In genomic region chr3:107522510-107523360, GRCh38 we compare ENCODE assay signal across 8 cellular contexts. TPM values are rescaled to one million over a fixed set of nuclear protein-coding genes. Genes with fewer than 3 reads are reported as not detected.
DNase-seq lines count a peak whose midpoint lies in the region; ATAC-seq and TF ChIP-seq lines count a peak whose summit lies in the region.

BBX (plus strand) TSS chr3:107522962; CDS start chr3:107710461, 187,499 bp downstream.

- peak within 1 kb of the TSS; percentile 89 for H3K4me3 ChIP-seq in GM06990 (replicated peaks; ENCODE audit: low read depth, low read length)
- H3K4me3 ChIP-seq in SK-N-SH (ENCODE audit: low read depth in 2 of 2, low read length in 1 of 2): peak within 1 kb of the TSS; percentile 78 to 89
- peak within 1 kb of the TSS; percentile 77 to 91 for H3K4me3 ChIP-seq in gastroesophageal sphincter
- peak within 1 kb of the TSS; percentile 83 to 94 for H3K4me3 ChIP-seq in neutrophil (ENCODE audit: low read depth in 1 of 2, low read length in 1 of 2)

- peak within 1 kb of the TSS; percentile 85 for H3K9ac ChIP-seq in SK-N-SH

- POLR2A ChIA-PET in SK-N-SH (lab: Yijun Ruan, JAX): interaction anchor here (1.0 kb wide), 1 partner anchor 91 kb away, joined by 5 read pairs; no protein-coding TSS in a partner anchor

- TF ChIP-seq CTCF in GM06990 (IDR thresholded peaks at IDR 0.05; ENCODE audit: insufficient read depth, low read length, poor library complexity, severe bottlenecking): no peak
- TF ChIP-seq CTCF in SK-N-SH (IDR thresholded peaks at IDR 0.05): no peak
- peak in 1 of 4 experiments; percentile 34 for TF ChIP-seq CTCF in gastroesophageal sphincter (IDR thresholded peaks at IDR 0.05)
- no peak for TF ChIP-seq CTCF in neutrophil (IDR thresholded peaks at IDR 0.05)
- TF ChIP-seq CTCF in subcutaneous adipose tissue (IDR thresholded peaks at IDR 0.05; ENCODE audit: low read depth): no peak

- peaks cover 9% of the 10 kb centered on the region for H3F3A ChIP-seq in SK-N-SH (replicated peaks; ENCODE audit: insufficient read depth)

- H3K27me3 ChIP-seq in GM06990 (replicated peaks; ENCODE audit: control insufficient read depth, insufficient read depth, low read length): no peaks in the 10 kb centered on the region
- no peaks in the 10 kb centered on the region for H3K27me3 ChIP-seq in SK-N-SH (ENCODE audit: insufficient read depth)
- H3K27me3 ChIP-seq in gastroesophageal sphincter: no peaks in the 10 kb centered on the region
- peaks cover 10% of the 10 kb centered on the region for H3K27me3 ChIP-seq in neutrophil

- H3K9me3 ChIP-seq in SK-N-SH: no peaks in the 10 kb centered on the region
- H3K9me3 ChIP-seq in gastroesophageal sphincter: no peaks in the 10 kb centered on the region
- H3K9me3 ChIP-seq in neutrophil: no peaks in the 10 kb centered on the region

- peaks cover 12% of the 10 kb centered on the region for H3K36me3 Mint-ChIP-seq in activated naive CD4-positive, alpha-beta T cell treated with anti-CD3 and anti-CD28 coated beads, Interleukin-2, amount 10 ng/mL, durations not matched to agents 7 days and 5 days

- H3K27me3 Mint-ChIP-seq in activated naive CD4-positive, alpha-beta T cell treated with anti-CD3 and anti-CD28 coated beads, Interleukin-2, amount 10 ng/mL, durations not matched to agents 7 days and 5 days: peaks cover 13% of the 10 kb centered on the region

- no peak for TF ChIP-seq EP300 in SK-N-SH (IDR thresholded peaks at IDR 0.05; ENCODE audit: borderline replicate concordance in 1 of 2, low read depth in 1 of 2, low read length in 1 of 2)
- no peak for TF ChIP-seq EP300 in gastroesophageal sphincter (IDR thresholded peaks at IDR 0.05)

- H3K36me3 ChIP-seq in GM06990 (ENCODE audit: control insufficient read depth, insufficient read depth, low read length): no peaks in the 10 kb centered on the region
- peaks cover 7 to 10% of the 10 kb centered on the region in 2 experiments for H3K36me3 ChIP-seq in SK-N-SH (replicated peaks in 1 of 2; ENCODE audit: control insufficient read depth in 1 of 2, insufficient read depth in 2 of 2, low read length in 1 of 2)
- H3K36me3 ChIP-seq in gastroesophageal sphincter: no peaks in the 10 kb centered on the region
- no peaks in the 10 kb centered on the region for H3K36me3 ChIP-seq in neutrophil

- H3K4me3 Mint-ChIP-seq in activated naive CD4-positive, alpha-beta T cell treated with anti-CD3 and anti-CD28 coated beads, Interleukin-2, amount 10 ng/mL, durations not matched to agents 7 days and 5 days: peak within 1 kb of the TSS; percentile 99

- peak; percentile 30 to 44 for TF ChIP-seq POLR2A in gastroesophageal sphincter (IDR thresholded peaks at IDR 0.05)

- peak within 1 kb of the TSS; percentile 99 for H3K27ac Mint-ChIP-seq in activated naive CD4-positive, alpha-beta T cell treated with anti-CD3 and anti-CD28 coated beads, Interleukin-2, amount 10 ng/mL, durations not matched to agents 7 days and 5 days

- ATAC-seq in HG02588 (IDR thresholded peaks at IDR 0.05; ENCODE audit: unreplicated experiment): peak; percentile 94
- ATAC-seq in gastroesophageal sphincter: peak; percentile 95

- H4K20me1 ChIP-seq in SK-N-SH (ENCODE audit: insufficient read depth): no peaks in the 10 kb centered on the region

- TF ChIP-seq RAD21 in SK-N-SH (IDR thresholded peaks at IDR 0.05; ENCODE audit: low read length): no peak

- H3K9me2 ChIP-seq in SK-N-SH: no peaks in the 10 kb centered on the region

- H3K4me1 ChIP-seq in SK-N-SH (ENCODE audit: control insufficient read depth in 1 of 2, insufficient read depth in 2 of 2, low read depth in 1 of 2, low read length in 1 of 2) (peaks cover 6 to 9% of the 10 kb centered on the region in 2 experiments; a peak in 3 of 4 replicates), gastroesophageal sphincter (peaks cover 3 to 23% (median 8%) of the 10 kb centered on the region in 3 donors), neutrophil (ENCODE audit: control insufficient read depth in 1 of 2, insufficient read depth in 1 of 2, low read depth in 1 of 2, low read length in 1 of 2) (peaks cover 16 to 20% of the 10 kb centered on the region in 2 experiments)

- WGBS in SK-N-SH (ENCODE audit: low lambda C conversion rate): under 1% methylated on average over 47 of the region's 51 CpGs
- WGBS in gastroesophageal sphincter (ENCODE audit: low coverage in 1 of 2), 2 donors: 0 to 1% methylated on average over 4 to 14 of the region's 51 CpGs

- H3K9me3 Mint-ChIP-seq in activated naive CD4-positive, alpha-beta T cell treated with anti-CD3 and anti-CD28 coated beads, Interleukin-2, amount 10 ng/mL, durations not matched to agents 7 days and 5 days: no peaks in the 10 kb centered on the region

- peaks cover 24% of the 10 kb centered on the region for H3K4me1 Mint-ChIP-seq in activated naive CD4-positive, alpha-beta T cell treated with anti-CD3 and anti-CD28 coated beads, Interleukin-2, amount 10 ng/mL, durations not matched to agents 7 days and 5 days

- CTCF ChIA-PET in SK-N-SH (lab: Yijun Ruan, JAX): no interaction called here
- CTCF ChIA-PET in activated naive CD4-positive, alpha-beta T cell treated with anti-CD3 and anti-CD28 coated beads, Interleukin-2, amount 10 ng/mL, durations not matched to agents 7 days and 5 days (lab: Charles Lee): interaction anchor here (1.3 kb wide), 1 partner anchor 92 kb away, joined by 5 read pairs; no protein-coding TSS in a partner anchor

- peaks cover 25% of the 10 kb centered on the region for H3K79me2 ChIP-seq in SK-N-SH (ENCODE audit: insufficient read depth)

- peak; percentile 100 for DNase-seq in GM06990 (ENCODE audit: extremely low read depth, insufficient read length)
- peak; percentile 52 for DNase-seq in NCI-H1048 (lab: John Stamatoyannopoulos, UW)
- DNase-seq in SK-N-SH: peak; percentile 83
- peak; percentile 91 for DNase-seq in activated naive CD4-positive, alpha-beta T cell treated with anti-CD3 and anti-CD28 coated beads, Interleukin-2, amount 10 ng/mL, durations not matched to agents 7 days and 5 days

- peak within 1 kb of the TSS; percentile 96 for H2AFZ ChIP-seq in SK-N-SH (ENCODE audit: low read depth)

- H3K4me2 ChIP-seq in SK-N-SH: peak within 1 kb of the TSS; percentile 97

- H3K27ac ChIP-seq in SK-N-SH (ENCODE audit: low read depth in 2 of 2, low read length in 1 of 2): peak within 1 kb of the TSS; percentile 86 to 92
- H3K27ac ChIP-seq in gastroesophageal sphincter: peak within 1 kb of the TSS; percentile 77 to 97 (median 96)
- peak within 1 kb of the TSS; percentile 95 for H3K27ac ChIP-seq in neutrophil

TF ChIP-seq in SK-N-SH, 30 proteins besides CTCF, POLR2A, EP300 and RAD21 (continues in another document):
- TF ChIP-seq FOXJ3 (CRISPR knock-in tag; IDR thresholded peaks at IDR 0.05): no peak
- TF ChIP-seq YY1 (IDR thresholded peaks at IDR 0.05; ENCODE audit: low read depth): no peak
- no peak for TF ChIP-seq RCOR1 (IDR thresholded peaks at IDR 0.05; ENCODE audit: low read length)
- no peak for TF ChIP-seq RXRA (IDR thresholded peaks at IDR 0.05; ENCODE audit: borderline replicate concordance, low read depth)
- TF ChIP-seq EZH2phosphoT487 (IDR thresholded peaks at IDR 0.05; ENCODE audit: borderline replicate concordance, low read depth): no peak
- peak; percentile 79 for TF ChIP-seq CHD2 (IDR thresholded peaks at IDR 0.05; ENCODE audit: low read length, partially characterized antibody)
- TF ChIP-seq, protein P1, sequence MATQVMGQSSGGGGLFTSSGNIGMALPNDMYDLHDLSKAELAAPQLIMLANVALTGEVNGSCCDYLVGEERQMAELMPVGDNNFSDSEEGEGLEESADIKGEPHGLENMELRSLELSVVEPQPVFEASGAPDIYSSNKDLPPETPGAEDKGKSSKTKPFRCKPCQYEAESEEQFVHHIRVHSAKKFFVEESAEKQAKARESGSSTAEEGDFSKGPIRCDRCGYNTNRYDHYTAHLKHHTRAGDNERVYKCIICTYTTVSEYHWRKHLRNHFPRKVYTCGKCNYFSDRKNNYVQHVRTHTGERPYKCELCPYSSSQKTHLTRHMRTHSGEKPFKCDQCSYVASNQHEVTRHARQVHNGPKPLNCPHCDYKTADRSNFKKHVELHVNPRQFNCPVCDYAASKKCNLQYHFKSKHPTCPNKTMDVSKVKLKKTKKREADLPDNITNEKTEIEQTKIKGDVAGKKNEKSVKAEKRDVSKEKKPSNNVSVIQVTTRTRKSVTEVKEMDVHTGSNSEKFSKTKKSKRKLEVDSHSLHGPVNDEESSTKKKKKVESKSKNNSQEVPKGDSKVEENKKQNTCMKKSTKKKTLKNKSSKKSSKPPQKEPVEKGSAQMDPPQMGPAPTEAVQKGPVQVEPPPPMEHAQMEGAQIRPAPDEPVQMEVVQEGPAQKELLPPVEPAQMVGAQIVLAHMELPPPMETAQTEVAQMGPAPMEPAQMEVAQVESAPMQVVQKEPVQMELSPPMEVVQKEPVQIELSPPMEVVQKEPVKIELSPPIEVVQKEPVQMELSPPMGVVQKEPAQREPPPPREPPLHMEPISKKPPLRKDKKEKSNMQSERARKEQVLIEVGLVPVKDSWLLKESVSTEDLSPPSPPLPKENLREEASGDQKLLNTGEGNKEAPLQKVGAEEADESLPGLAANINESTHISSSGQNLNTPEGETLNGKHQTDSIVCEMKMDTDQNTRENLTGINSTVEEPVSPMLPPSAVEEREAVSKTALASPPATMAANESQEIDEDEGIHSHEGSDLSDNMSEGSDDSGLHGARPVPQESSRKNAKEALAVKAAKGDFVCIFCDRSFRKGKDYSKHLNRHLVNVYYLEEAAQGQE (IDR thresholded peaks at IDR 0.05; ENCODE audit: low read depth, low read length): no peak
- no peak for TF ChIP-seq FOSL2 (IDR thresholded peaks at IDR 0.05; ENCODE audit: borderline replicate concordance, low read depth)
- no peak for TF ChIP-seq TEAD4 (IDR thresholded peaks at IDR 0.05; ENCODE audit: borderline replicate concordance, insufficient read depth)
- TF ChIP-seq GATA2 (CRISPR knock-in tag; IDR thresholded peaks at IDR 0.05): no peak
- TF ChIP-seq, protein P2, sequence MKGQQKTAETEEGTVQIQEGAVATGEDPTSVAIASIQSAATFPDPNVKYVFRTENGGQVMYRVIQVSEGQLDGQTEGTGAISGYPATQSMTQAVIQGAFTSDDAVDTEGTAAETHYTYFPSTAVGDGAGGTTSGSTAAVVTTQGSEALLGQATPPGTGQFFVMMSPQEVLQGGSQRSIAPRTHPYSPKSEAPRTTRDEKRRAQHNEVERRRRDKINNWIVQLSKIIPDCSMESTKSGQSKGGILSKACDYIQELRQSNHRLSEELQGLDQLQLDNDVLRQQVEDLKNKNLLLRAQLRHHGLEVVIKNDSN (IDR thresholded peaks at IDR 0.05; ENCODE audit: borderline replicate concordance, low read depth): no peak
- peak; percentile 52; the same call in 1 of the 2 replicates for TF ChIP-seq SIN3A (IDR thresholded peaks at IDR 0.05; ENCODE audit: borderline replicate concordance, low read depth, low read length)

RNA-seq across cellular contexts. Expression of gene BBX, which starts in this region (rescaled TPM):
- polyA plus RNA-seq in SK-N-SH (2012; rRNA removed): 13.7 and 14.2 TPM in 2 replicates
- 18.4 and 18.8 TPM in 2 replicates for polyA plus RNA-seq in SK-N-SH (2012; cell fraction: cytosol; rRNA removed)
- polyA plus RNA-seq in SK-N-SH (2012; cell fraction: nucleus; rRNA removed): 11.8 and 21.9 TPM in 2 replicates
- 10 to 100 TPM; 55.6 to 86.7 (median 73.0) TPM for total RNA-seq in gastroesophageal sphincter
- 10 to 100 TPM; 38.3 to 69.4 (median 48.0) TPM for total RNA-seq in subcutaneous adipose tissue

Comparison
In these comparisons a context has a peak if more than half of its experiments do, and no peak if none do; other contexts are left out.
1. Peak in every context shown above with its lines: DNase-seq, ATAC-seq, H3K4me3 ChIP-seq and H3K27ac ChIP-seq.